22 cellular contexts compared by ENCODE assay signal in the genomic region with DNA sequence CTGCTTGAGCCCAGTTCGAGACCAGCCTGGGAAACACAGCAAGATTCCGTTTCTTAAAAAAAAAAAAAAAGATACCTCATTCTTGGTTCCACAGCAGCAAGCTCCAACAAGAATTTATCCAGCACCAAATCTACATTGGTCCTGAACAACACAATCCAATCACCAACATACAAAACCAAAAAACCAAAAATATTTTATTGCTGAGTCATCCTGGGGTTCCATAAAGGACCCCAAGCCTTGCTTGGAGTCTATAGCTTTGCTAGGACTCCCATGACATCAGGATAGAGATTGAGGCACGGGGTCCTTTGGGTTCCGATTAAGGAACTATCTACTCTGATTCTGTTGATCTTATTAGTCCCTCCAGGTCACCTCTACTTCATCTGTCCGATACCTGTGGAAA. TPM values are rescaled to one million over a fixed set of nuclear protein-coding genes. Genes with fewer than 3 reads are reported as not detected.
"Had no signal": no experiment of that assay in that cellular context is flagged by ENCODE, and none has a peak within 500 bp of the region (broad histone marks: within the 10 kb centered on the region; RNA-seq: fewer than 3 reads in every experiment).

No MANE protein-coding gene starts in this region.

- H3K4me3 ChIP-seq: gastrocnemius medialis, left lung, mucosa of descending colon, psoas muscle, SK-N-MC, spleen, testis, upper lobe of right lung had no signal

- H3K9me3 Mint-ChIP-seq: activated CD4-positive, alpha-beta T cell treated with anti-CD3 and anti-CD28 coated beads, Interleukin-2, amount 10 ng/mL, durations not matched to agents 24 days and 14 days; activated naive CD4-positive, alpha-beta T cell treated with anti-CD3 and anti-CD28 coated beads, Interleukin-2, amount 10 ng/mL, durations not matched to agents 7 days and 5 days; activated T-helper 1 cell treated with anti-CD3 and anti-CD28 coated beads, Interleukin-12 subunit alpha, Interleukin-12 subunit beta, Interleukin-2, Interleukin-4 antibody, amounts not matched to agents 30 ng/mL and 10 ng/mL and 1 ng/mL, durations not matched to agents 14 hours and 24 hours and 36 hours; naive thymus-derived CD8-positive, alpha-beta T cell; stimulated activated naive CD8-positive, alpha-beta T cell treated with anti-CD3 and anti-CD28 coated beads, Interleukin-15, amount 100 ng/mL, for 72 hours had no signal

- H3K27ac ChIP-seq: brain microvascular endothelial cell, epithelial cell of prostate, left lung, psoas muscle, SK-N-MC, testis, upper lobe of right lung, VCaP had no signal

- H3K4me1 ChIP-seq: testis, upper lobe of right lung had no signal

- ATAC-seq: gastrocnemius medialis; left lung; mucosa of descending colon; naive thymus-derived CD8-positive, alpha-beta T cell; psoas muscle; sciatic nerve; stimulated activated naive CD8-positive, alpha-beta T cell treated with anti-CD3 and anti-CD28 coated beads, Interleukin-15, amount 100 ng/mL, for 72 hours; upper lobe of right lung had no signal

- H3K27me3 ChIP-seq: brain microvascular endothelial cell, gastrocnemius medialis, left lung, spleen, testis, upper lobe of right lung had no signal

- H3K9me3 ChIP-seq: gastrocnemius medialis, left lung, mucosa of descending colon, psoas muscle, spleen, testis, upper lobe of right lung had no signal

- H3K27me3 Mint-ChIP-seq: activated CD4-positive, alpha-beta T cell treated with anti-CD3 and anti-CD28 coated beads, Interleukin-2, amount 10 ng/mL, durations not matched to agents 24 days and 14 days; activated naive CD4-positive, alpha-beta T cell treated with anti-CD3 and anti-CD28 coated beads, Interleukin-2, amount 10 ng/mL, durations not matched to agents 7 days and 5 days; naive thymus-derived CD8-positive, alpha-beta T cell; stimulated activated naive CD8-positive, alpha-beta T cell treated with anti-CD3 and anti-CD28 coated beads, Interleukin-15, amount 100 ng/mL, for 72 hours had no signal

- H3K4me3 Mint-ChIP-seq: activated CD4-positive, alpha-beta T cell treated with anti-CD3 and anti-CD28 coated beads, Interleukin-2, amount 10 ng/mL, durations not matched to agents 24 days and 14 days; activated naive CD4-positive, alpha-beta T cell treated with anti-CD3 and anti-CD28 coated beads, Interleukin-2, amount 10 ng/mL, durations not matched to agents 7 days and 5 days; activated T-helper 1 cell treated with anti-CD3 and anti-CD28 coated beads, Interleukin-12 subunit alpha, Interleukin-12 subunit beta, Interleukin-2, Interleukin-4 antibody, amounts not matched to agents 30 ng/mL and 10 ng/mL and 1 ng/mL, durations not matched to agents 14 hours and 24 hours and 36 hours; naive thymus-derived CD8-positive, alpha-beta T cell; stimulated activated naive CD8-positive, alpha-beta T cell treated with anti-CD3 and anti-CD28 coated beads, Interleukin-15, amount 100 ng/mL, for 72 hours had no signal

- H3K27ac Mint-ChIP-seq: activated naive CD4-positive, alpha-beta T cell treated with anti-CD3 and anti-CD28 coated beads, Interleukin-2, amount 10 ng/mL, durations not matched to agents 7 days and 5 days; activated T-helper 1 cell treated with anti-CD3 and anti-CD28 coated beads, Interleukin-12 subunit alpha, Interleukin-12 subunit beta, Interleukin-2, Interleukin-4 antibody, amounts not matched to agents 30 ng/mL and 10 ng/mL and 1 ng/mL, durations not matched to agents 14 hours and 24 hours and 36 hours had no signal

- DNase-seq: activated CD4-positive, alpha-beta T cell treated with anti-CD3 and anti-CD28 coated beads, Interleukin-2, amount 10 ng/mL, durations not matched to agents 24 days and 14 days; activated naive CD4-positive, alpha-beta T cell treated with anti-CD3 and anti-CD28 coated beads, Interleukin-2, amount 10 ng/mL, durations not matched to agents 7 days and 5 days; brain microvascular endothelial cell; effector memory CD4-positive, alpha-beta T cell; gastrocnemius medialis; left lung; mucosa of descending colon; naive thymus-derived CD8-positive, alpha-beta T cell; nucleus accumbens; psoas muscle; spleen; stimulated activated CD4-positive, alpha-beta T cell treated with anti-CD3 and anti-CD28 coated beads, Interleukin-1b, Interleukin-23, amount 100 ng/mL, for 48 hours; stimulated activated naive CD8-positive, alpha-beta T cell treated with anti-CD3 and anti-CD28 coated beads, Interleukin-15, amount 100 ng/mL, for 72 hours; T-helper 1 cell; testis; upper lobe of right lung had no signal

RNA-seq across cellular contexts. Expression of gene KLHL33, which starts 10.9 kb away (rescaled TPM):
- polyA plus RNA-seq: keratinocyte had no signal
